24 cellular contexts compared by ENCODE assay signal in the genomic region with DNA sequence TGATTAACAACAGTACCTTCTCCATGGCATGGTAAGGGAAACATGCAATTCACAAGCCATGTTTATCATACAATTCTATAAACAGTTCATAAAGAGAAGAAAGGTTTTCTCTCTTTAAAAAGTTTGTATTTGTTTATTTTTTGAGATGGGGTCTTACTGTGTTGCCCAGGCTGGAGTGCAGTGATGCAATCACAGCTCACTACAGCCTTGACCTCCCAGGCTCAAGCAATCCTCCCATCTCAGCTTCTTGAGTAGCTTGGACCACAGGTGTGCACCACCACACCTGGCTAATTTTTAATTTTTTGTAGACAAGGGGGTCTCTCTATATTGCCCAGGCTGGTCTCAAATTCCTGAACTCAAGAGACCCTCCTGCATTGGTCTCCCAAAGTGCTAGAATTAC. TPM values are rescaled to one million over a fixed set of nuclear protein-coding genes. Genes with fewer than 3 reads are reported as not detected.
A peak's percentile ranks its signal among the peaks of the same experiment; 100 is the strongest.
DNase-seq lines count a peak whose midpoint lies in the region; ATAC-seq, FAIRE-seq and TF ChIP-seq lines count a peak whose summit lies in the region.
"Had no signal": no experiment of that assay in that cellular context is flagged by ENCODE, and none has a peak within 500 bp of the region (broad histone marks: within the 10 kb centered on the region; RNA-seq: fewer than 3 reads in every experiment).

No MANE protein-coding gene starts in this region.

- DNase-seq in HepG2 (ENCODE audit: low spot score) (no peak), right lobe of liver (no peak), WTC11 (ENCODE audit: low spot score) (no peak), posterior vena cava (ENCODE audit: low spot score) (peak; percentile 36), NCI-H1092 treated with DMSO at 0.1 percent for 48 hours (lab: John Stamatoyannopoulos, UW) (no peak), NCI-H1048 (lab: John Stamatoyannopoulos, UW) (no peak)
- DNase-seq: AML-193; Caco-2; Calu3; CD4-positive, alpha-beta T cell; CD8-positive, alpha-beta T cell; DMS79 treated with DMSO at 0.1 percent for 48 hours; GF-D8 had no signal

- no TSS peak for BruUV-seq in HepG2 (replicated peaks; lab: Mats Ljungman, UMichigan)

- in situ Hi-C loops in HepG2 (cut with HindIII; ENCODE audit: extremely low pct_ligation_motif_present, low pct_unique_long_range_greater_than_20kb), result no loop called here

- TF ChIP-seq EP300 in HepG2 (IDR thresholded peaks at IDR 0.05; ENCODE audit: low read depth in 2 of 2, low read length in 2 of 2) (no peak), HepG2 (CRISPR knock-in tag; IDR thresholded peaks at IDR 0.05; ENCODE audit: borderline replicate concordance) (no peak)

- H3K27me3 ChIP-seq in HepG2 (ENCODE audit: control insufficient read depth in 1 of 2, insufficient read depth in 2 of 2, low read length in 2 of 2) (peaks cover 0 to 9% of the 10 kb centered on the region in 2 experiments; a peak in 3 of 5 replicates), right lobe of liver (no peaks in the 10 kb centered on the region)
- H3K27me3 ChIP-seq: BLaER1 treated with 17β-estradiol and CSF1 and Interleukin-3, amounts not matched to agents 10 nM and 100 nM had no signal

- H3K27ac ChIP-seq in HepG2 (ENCODE audit: extremely low read length, insufficient read depth, low read length) (no peak overlapping the region), right lobe of liver (no peak overlapping the region)
- H3K27ac ChIP-seq: 22Rv1; A549; BLaER1 treated with 17β-estradiol and CSF1 and Interleukin-3, amounts not matched to agents 10 nM and 100 nM; C4-2B had no signal

- TF ChIP-seq POLR2A in HepG2 (IDR thresholded peaks at IDR 0.05; ENCODE audit: insufficient read depth in 1 of 2, low read depth in 2 of 2, low read length in 2 of 2) (no peak), right lobe of liver (IDR thresholded peaks at IDR 0.05) (no peak)

- H3K9me3 Mint-ChIP-seq in WTC11, result no peaks in the 10 kb centered on the region
- H3K9me3 Mint-ChIP-seq: CD4-positive, alpha-beta T cell; CD8-positive, alpha-beta T cell had no signal

- ATAC-seq in HepG2 (no peak), right lobe of liver (no peak), WTC11 (no peak), HG02840 (IDR thresholded peaks at IDR 0.05; ENCODE audit: low FRiP score, unreplicated experiment) (no peak)
- ATAC-seq: A549; CD8-positive, alpha-beta T cell had no signal

- H3K79me2 ChIP-seq in HepG2 (ENCODE audit: insufficient read depth, low read length), result no peaks in the 10 kb centered on the region

- H3K9ac ChIP-seq in HepG2 (ENCODE audit: insufficient read depth, low read depth, low read length), result no peak overlapping the region
- H3K9ac ChIP-seq: BLaER1 treated with 17β-estradiol and CSF1 and Interleukin-3, amounts not matched to agents 10 nM and 100 nM had no signal

- no peak overlapping the region for H3K27ac Mint-ChIP-seq in WTC11
- H3K27ac Mint-ChIP-seq: B cell; CD4-positive, alpha-beta T cell; CD8-positive, alpha-beta T cell had no signal

- no peak for TF ChIP-seq RAD21 in HepG2 (CRISPR knock-in tag; IDR thresholded peaks at IDR 0.05)

- no peaks in the 10 kb centered on the region for H3K36me3 ChIP-seq in HepG2 (replicated peaks in 1 of 2; ENCODE audit: control insufficient read depth in 1 of 2, insufficient read depth in 2 of 2, low read length in 2 of 2)
- H3K36me3 ChIP-seq in right lobe of liver, result peaks cover 0 to 4% (median 0%) of the 10 kb centered on the region in 4 donors

- no peak overlapping the region for H2AFZ ChIP-seq in HepG2 (ENCODE audit: low read length)

- no peaks in the 10 kb centered on the region for H3K27me3 Mint-ChIP-seq in WTC11 (ENCODE audit: low read depth)
- H3K27me3 Mint-ChIP-seq: B cell; CD4-positive, alpha-beta T cell had no signal

- TF ChIP-seq CTCF in HepG2 (CRISPR knock-in tag; IDR thresholded peaks at IDR 0.05) (no peak), right lobe of liver (IDR thresholded peaks at IDR 0.05) (no peak), WTC11 (IDR thresholded peaks at IDR 0.05) (no peak)

- intact Hi-C loops in HepG2 (cut with micrococcal nuclease; ENCODE audit: unreplicated experiment) (no loop called here), right lobe of liver (cut with DNase I) (no loop called here), posterior vena cava (cut with DNase I) (no loop called here)

- no peaks in the 10 kb centered on the region for H3K9me3 ChIP-seq in HepG2 (ENCODE audit: low read length)
- no peaks in the 10 kb centered on the region for H3K9me3 ChIP-seq in right lobe of liver
- H3K9me3 ChIP-seq: A549; BLaER1 treated with 17β-estradiol and CSF1 and Interleukin-3, amounts not matched to agents 10 nM and 100 nM; Caco-2 had no signal

- H3K4me3 ChIP-seq in HepG2 (replicated peaks in 1 of 3; ENCODE audit: insufficient read depth in 1 of 3, low read depth in 2 of 3, low read length in 3 of 3) (no peak overlapping the region), right lobe of liver (no peak overlapping the region)
- H3K4me3 ChIP-seq: A549; BLaER1 treated with 17β-estradiol and CSF1 and Interleukin-3, amounts not matched to agents 10 nM and 100 nM had no signal

- H3K4me2 ChIP-seq in HepG2 (ENCODE audit: low read depth, low read length), result no peak overlapping the region
- H3K4me2 ChIP-seq: A549 had no signal

- peaks cover 21% of the 10 kb centered on the region for H3K36me3 Mint-ChIP-seq in WTC11

- H3K4me1 Mint-ChIP-seq in WTC11, result peaks cover 10% of the 10 kb centered on the region

- H3K4me1 ChIP-seq in HepG2 (ENCODE audit: insufficient read depth, low read length), result no peaks in the 10 kb centered on the region
- H3K4me1 ChIP-seq in right lobe of liver, result peaks cover 0 to 25% (median 2%) of the 10 kb centered on the region in 4 donors
- H3K4me1 ChIP-seq: A549, Caco-2 had no signal

- H3K4me3 Mint-ChIP-seq in WTC11, result no peak overlapping the region
- H3K4me3 Mint-ChIP-seq: B cell; CD4-positive, alpha-beta T cell; CD8-positive, alpha-beta T cell had no signal

- CTCF ChIA-PET in HepG2 (lab: Yijun Ruan, JAX; ENCODE audit: low intra/inter-chr PET ratio, low total read pairs) (no interaction called here), WTC11 (lab: Charles Lee) (interaction anchor here (0.8 to 1.0 kb wide), 3 partner anchors 75 to 219 kb away, joined by 3 read pairs; no protein-coding TSS in a partner anchor)

- H4K20me1 ChIP-seq in HepG2 (ENCODE audit: insufficient read depth, low read length), result no peaks in the 10 kb centered on the region

- POLR2A ChIA-PET in HepG2 (lab: Yijun Ruan, JAX) (no interaction called here), WTC11 (lab: Charles Lee) (no interaction called here)

- FAIRE-seq in HepG2 (lab: Jason Lieb, UNC), result no peak
- FAIRE-seq: A549, D721Med, G401.6, GM12891, GM19239 had no signal

RNA-seq across cellular contexts. Expression of a gene that starts 28.0 kb away (rescaled TPM):
- 0.17 and 0.40 TPM in 2 replicates for total RNA-seq in HepG2 (2016; rRNA removed; fragmentation: Illumina TruSeq; extraction: Trizol)
- 0.18 TPM in 1 of 2 replicates, not detected in the other for total RNA-seq in HepG2 (2016; cell fraction: cytosol; rRNA removed; fragmentation: Illumina TruSeq; extraction: Trizol; ENCODE audit: low read depth)
- 0.10 and 0.28 TPM in 2 replicates for total RNA-seq in HepG2 (2016; cell fraction: insoluble cytoplasmic fraction; rRNA removed; fragmentation: Illumina TruSeq; extraction: Trizol)
- 0.31 and 0.48 TPM in 2 replicates for total RNA-seq in HepG2 (2016; cell fraction: membrane; rRNA removed; fragmentation: Illumina TruSeq; extraction: Trizol)
- 0.31 and 0.34 TPM in 2 replicates for total RNA-seq in HepG2 (2016; cell fraction: nucleus; rRNA removed; fragmentation: Illumina TruSeq; extraction: Trizol)
- polyA plus RNA-seq in HepG2 (2011; rRNA removed), result 0.14 and 0.22 TPM in 2 replicates
- 0.12 and 0.14 TPM in 2 replicates for polyA plus RNA-seq in HepG2 (2011; cell fraction: cytosol; rRNA removed)
- polyA plus RNA-seq in HepG2 (2011; cell fraction: nucleus; rRNA removed), result 0.19 and 0.29 TPM in 2 replicates
- polyA plus RNA-seq in HepG2 (2012), result 0.13 and 0.28 TPM in 2 replicates
- 0.18 and 0.58 TPM in 2 replicates for polyA plus RNA-seq in HepG2 (2016; cell fraction: cytosol; fragmentation: Illumina TruSeq; extraction: Trizol; ENCODE audit: low read depth)
- polyA plus RNA-seq in HepG2 (2016; cell fraction: insoluble cytoplasmic fraction; fragmentation: Illumina TruSeq; extraction: Trizol; ENCODE audit: low read depth), result 0.12 and 0.25 TPM in 2 replicates
- 0.35 and 0.40 TPM in 2 replicates for polyA plus RNA-seq in HepG2 (2016; cell fraction: membrane; fragmentation: Illumina TruSeq; extraction: Trizol; ENCODE audit: low read depth)
- polyA plus RNA-seq in HepG2 (2016; cell fraction: nucleus; fragmentation: Illumina TruSeq; extraction: Trizol; ENCODE audit: insufficient read depth, low read depth), result 0.37 and 0.70 TPM in 2 replicates
- 0.80 and 7.9 TPM in 2 replicates for polyA minus RNA-seq in HepG2 (2011; rRNA and poly(A)+ RNA removed; ENCODE audit: low replicate concordance)
- polyA minus RNA-seq in HepG2 (2011; cell fraction: cytosol; rRNA and poly(A)+ RNA removed), result 0.49 TPM in 1 of 2 replicates, not detected in the other
- polyA minus RNA-seq in HepG2 (2011; cell fraction: nucleus; rRNA and poly(A)+ RNA removed), result 0.12 and 0.39 TPM in 2 replicates
- total RNA-seq in right lobe of liver, result 10 to 100 TPM in 1 of 6 experiments, 1 to 10 TPM in 5; 2.5 to 10.8 (median 6.2) TPM
- total RNA-seq in WTC11 (2021), result 22.7 to 26.3 TPM (median 25.8 TPM) in 3 replicates
- 1 to 10 TPM; 5.2 to 6.0 TPM for total RNA-seq in posterior vena cava

RNA-seq across cellular contexts. Expression of a gene that starts 45.6 kb away (rescaled TPM):
- total RNA-seq in HepG2 (2016; rRNA removed; fragmentation: Illumina TruSeq; extraction: Trizol) (not detected in 2 replicates), right lobe of liver (under 1 TPM in 5 of 6 experiments, not detected in 1; 0.18 to 0.55 (median 0.22) TPM), WTC11 (2021) (0.11 to 0.30 TPM (median 0.16 TPM) in 3 replicates), posterior vena cava (under 1 TPM in 1 of 2 donors, not detected in 1; 0.19 TPM)
- total RNA-seq in HepG2 (2016; cell fraction: cytosol; rRNA removed; fragmentation: Illumina TruSeq; extraction: Trizol; ENCODE audit: low read depth), result not detected in 2 replicates
- total RNA-seq in HepG2 (2016; cell fraction: insoluble cytoplasmic fraction; rRNA removed; fragmentation: Illumina TruSeq; extraction: Trizol), result not detected in 2 replicates
- total RNA-seq in HepG2 (2016; cell fraction: membrane; rRNA removed; fragmentation: Illumina TruSeq; extraction: Trizol), result not detected in 2 replicates
- not detected in 2 replicates for total RNA-seq in HepG2 (2016; cell fraction: nucleus; rRNA removed; fragmentation: Illumina TruSeq; extraction: Trizol)
- not detected in 2 replicates for polyA plus RNA-seq in HepG2 (2011; rRNA removed)
- polyA plus RNA-seq in HepG2 (2011; cell fraction: cytosol; rRNA removed), result not detected in 2 replicates
- polyA plus RNA-seq in HepG2 (2011; cell fraction: nucleus; rRNA removed), result not detected in 2 replicates
- polyA plus RNA-seq in HepG2 (2012), result not detected in 2 replicates
- polyA plus RNA-seq in HepG2 (2016; cell fraction: cytosol; fragmentation: Illumina TruSeq; extraction: Trizol; ENCODE audit: low read depth), result not detected in 2 replicates
- not detected in 2 replicates for polyA plus RNA-seq in HepG2 (2016; cell fraction: insoluble cytoplasmic fraction; fragmentation: Illumina TruSeq; extraction: Trizol; ENCODE audit: low read depth)
- not detected in 2 replicates for polyA plus RNA-seq in HepG2 (2016; cell fraction: membrane; fragmentation: Illumina TruSeq; extraction: Trizol; ENCODE audit: low read depth)
- not detected in 2 replicates for polyA plus RNA-seq in HepG2 (2016; cell fraction: nucleus; fragmentation: Illumina TruSeq; extraction: Trizol; ENCODE audit: insufficient read depth, low read depth)
- not detected in 2 replicates for polyA minus RNA-seq in HepG2 (2011; rRNA and poly(A)+ RNA removed; ENCODE audit: low replicate concordance)
- not detected in 2 replicates for polyA minus RNA-seq in HepG2 (2011; cell fraction: cytosol; rRNA and poly(A)+ RNA removed)
- not detected in 2 replicates for polyA minus RNA-seq in HepG2 (2011; cell fraction: nucleus; rRNA and poly(A)+ RNA removed)
- total RNA-seq: A172 had no signal
